32 cellular contexts compared by ENCODE assay signal in the genomic region with DNA sequence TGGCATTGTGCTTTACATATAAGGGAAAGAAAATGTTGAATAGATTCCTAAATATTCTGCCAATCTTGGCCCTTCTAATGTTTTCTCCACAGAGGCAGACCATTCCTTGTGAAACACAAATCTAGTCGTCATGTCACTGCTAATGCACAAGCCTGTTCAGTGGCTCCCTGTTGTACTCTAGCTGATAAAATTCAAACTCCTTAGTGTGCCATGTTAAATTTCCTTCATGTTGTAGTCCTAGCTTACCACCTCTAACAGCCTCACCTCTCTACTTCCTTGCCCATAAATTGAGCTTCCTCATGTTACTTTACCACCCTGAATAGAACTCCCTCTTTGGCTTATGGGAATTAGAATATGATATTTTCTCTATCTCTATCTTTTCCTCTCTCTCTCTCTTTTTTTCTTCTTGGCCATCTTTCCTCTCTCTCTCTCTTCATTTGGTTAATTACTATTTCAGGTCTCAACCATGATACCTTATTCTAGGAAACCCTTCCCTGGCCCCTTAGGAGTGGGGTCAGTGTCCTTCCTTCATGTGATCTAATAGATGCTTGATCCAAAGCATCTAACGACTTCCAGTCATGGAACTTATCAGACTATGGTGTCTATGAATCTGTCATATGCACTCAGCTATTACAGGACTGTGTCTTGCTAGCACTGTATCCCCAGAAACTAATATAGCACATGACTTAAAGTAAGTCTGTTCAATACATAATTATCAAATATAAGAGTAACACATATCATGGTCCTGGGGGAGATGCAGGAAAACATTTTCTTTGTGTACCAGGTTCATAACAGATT. TPM values are rescaled to one million over a fixed set of nuclear protein-coding genes. Genes with fewer than 3 reads are reported as not detected.
DNase-seq lines count a peak whose midpoint lies in the region; ATAC-seq and TF ChIP-seq lines count a peak whose summit lies in the region.
"Had no signal": no experiment of that assay in that cellular context is flagged by ENCODE, and none has a peak within 500 bp of the region (broad histone marks: within the 10 kb centered on the region; RNA-seq: fewer than 3 reads in every experiment).

No MANE protein-coding gene starts in this region.

- H3K9me3 Mint-ChIP-seq in progenitor cell of endocrine pancreas (ENCODE audit: low read depth): peaks cover 7% of the 10 kb centered on the region
- no peaks in the 10 kb centered on the region for H3K9me3 Mint-ChIP-seq in type B pancreatic cell
- no peaks in the 10 kb centered on the region for H3K9me3 Mint-ChIP-seq in stimulated activated naive B cell treated with anti-CD40 and anti-IgM and Interleukin-4, amounts not matched to agents 10 μg/mL and 1 μg/mL and 100 μg/mL, for 72 hours
- H3K9me3 Mint-ChIP-seq in activated T-helper 1 cell treated with anti-CD3 and anti-CD28 coated beads, Interleukin-12 subunit alpha, Interleukin-12 subunit beta, Interleukin-2, Interleukin-4 antibody, amounts not matched to agents 30 ng/mL and 10 ng/mL and 1 ng/mL, durations not matched to agents 14 hours and 24 hours and 36 hours: no peaks in the 10 kb centered on the region
- H3K9me3 Mint-ChIP-seq: activated CD8-positive, alpha-beta T cell treated with anti-CD3 and anti-CD28 coated beads for 36 hours; activated naive CD4-positive, alpha-beta T cell treated with anti-CD3 and anti-CD28 coated beads, Interleukin-2, amount 50 U/mL, for 24 hours; activated T-helper 2 cell treated with anti-CD3 and anti-CD28 coated beads, Interferon-gamma antibody, Interleukin-2, Interleukin-4, amounts not matched to agents 10 μg/mL and 5 μg/mL and 100 μg/mL, durations not matched to agents 14 hours and 24 hours and 36 hours; CD4-positive, alpha-beta memory T cell; immature natural killer cell; naive B cell had no signal

- TF ChIP-seq CTCF in right atrium auricular region (IDR thresholded peaks at IDR 0.05) (no peak), progenitor cell of endocrine pancreas (IDR thresholded peaks at IDR 0.05; ENCODE audit: unreplicated experiment) (no peak), type B pancreatic cell (conservative IDR thresholded peaks at IDR 0.05) (no peak)

- H3K36me3 Mint-ChIP-seq in progenitor cell of endocrine pancreas (ENCODE audit: insufficient read depth) (peaks cover 1% of the 10 kb centered on the region), type B pancreatic cell (no peaks in the 10 kb centered on the region)
- H3K36me3 Mint-ChIP-seq in stimulated activated naive B cell treated with anti-CD40 and anti-IgM and Interleukin-4, amounts not matched to agents 10 μg/mL and 1 μg/mL and 100 μg/mL, for 72 hours: no peaks in the 10 kb centered on the region
- H3K36me3 Mint-ChIP-seq in activated T-helper 1 cell treated with anti-CD3 and anti-CD28 coated beads, Interleukin-12 subunit alpha, Interleukin-12 subunit beta, Interleukin-2, Interleukin-4 antibody, amounts not matched to agents 30 ng/mL and 10 ng/mL and 1 ng/mL, durations not matched to agents 14 hours and 24 hours and 36 hours (ENCODE audit: low read depth): no peaks in the 10 kb centered on the region
- H3K36me3 Mint-ChIP-seq: activated naive CD4-positive, alpha-beta T cell treated with anti-CD3 and anti-CD28 coated beads, Interleukin-2, amount 50 U/mL, for 24 hours; CD4-positive, alpha-beta memory T cell; immature natural killer cell; naive B cell had no signal

- H3K27ac ChIP-seq in right atrium auricular region: no peak overlapping the region
- H3K27ac ChIP-seq: colonic mucosa, epithelial cell of prostate, neutrophil, PC-9, thyroid gland had no signal

- H3K27ac Mint-ChIP-seq in progenitor cell of endocrine pancreas (peak overlapping the region; percentile 90), type B pancreatic cell (peak overlapping the region; percentile 67)
- no peak overlapping the region for H3K27ac Mint-ChIP-seq in stimulated activated naive B cell treated with anti-CD40 and anti-IgM and Interleukin-4, amounts not matched to agents 10 μg/mL and 1 μg/mL and 100 μg/mL, for 72 hours
- no peak overlapping the region for H3K27ac Mint-ChIP-seq in activated T-helper 1 cell treated with anti-CD3 and anti-CD28 coated beads, Interleukin-12 subunit alpha, Interleukin-12 subunit beta, Interleukin-2, Interleukin-4 antibody, amounts not matched to agents 30 ng/mL and 10 ng/mL and 1 ng/mL, durations not matched to agents 14 hours and 24 hours and 36 hours
- H3K27ac Mint-ChIP-seq: activated CD4-positive, alpha-beta T cell treated with anti-CD3 and anti-CD28 coated beads for 36 hours; activated CD8-positive, alpha-beta T cell treated with anti-CD3 and anti-CD28 coated beads for 36 hours; activated naive CD4-positive, alpha-beta T cell treated with anti-CD3 and anti-CD28 coated beads, Interleukin-2, amount 50 U/mL, for 24 hours; activated T-helper 2 cell treated with anti-CD3 and anti-CD28 coated beads, Interferon-gamma antibody, Interleukin-2, Interleukin-4, amounts not matched to agents 10 μg/mL and 5 μg/mL and 100 μg/mL, durations not matched to agents 14 hours and 24 hours and 36 hours; B cell; CD4-positive, alpha-beta memory T cell; immature natural killer cell had no signal

- intact Hi-C loops in left ventricle myocardium superior (cut with micrococcal nuclease) (no loop called here), left colon (cut with DNase I, micrococcal nuclease) (no loop called here)
- intact Hi-C loops in activated T-helper 1 cell treated with anti-CD3 and anti-CD28 coated beads, Interleukin-12 subunit alpha, Interleukin-12 subunit beta, Interleukin-2, Interleukin-4 antibody, amounts not matched to agents 30 ng/mL and 10 ng/mL and 1 ng/mL, durations not matched to agents 14 hours and 24 hours and 36 hours (cut with micrococcal nuclease): no loop called here

- no peak overlapping the region for H3K4me3 ChIP-seq in right atrium auricular region
- H3K4me3 ChIP-seq: colonic mucosa, PC-9, thyroid gland had no signal

- H3K27me3 ChIP-seq in right atrium auricular region: no peaks in the 10 kb centered on the region
- H3K27me3 ChIP-seq: colonic mucosa, neutrophil, thyroid gland had no signal

- peaks cover 40% of the 10 kb centered on the region for H3K4me1 Mint-ChIP-seq in progenitor cell of endocrine pancreas (ENCODE audit: low read depth)
- peaks cover 27% of the 10 kb centered on the region for H3K4me1 Mint-ChIP-seq in type B pancreatic cell (ENCODE audit: unreplicated experiment)
- no peaks in the 10 kb centered on the region for H3K4me1 Mint-ChIP-seq in stimulated activated naive B cell treated with anti-CD40 and anti-IgM and Interleukin-4, amounts not matched to agents 10 μg/mL and 1 μg/mL and 100 μg/mL, for 72 hours
- no peaks in the 10 kb centered on the region for H3K4me1 Mint-ChIP-seq in activated T-helper 1 cell treated with anti-CD3 and anti-CD28 coated beads, Interleukin-12 subunit alpha, Interleukin-12 subunit beta, Interleukin-2, Interleukin-4 antibody, amounts not matched to agents 30 ng/mL and 10 ng/mL and 1 ng/mL, durations not matched to agents 14 hours and 24 hours and 36 hours (ENCODE audit: low read depth)
- H3K4me1 Mint-ChIP-seq: activated CD4-positive, alpha-beta T cell treated with anti-CD3 and anti-CD28 coated beads for 36 hours; activated naive CD4-positive, alpha-beta T cell treated with anti-CD3 and anti-CD28 coated beads, Interleukin-2, amount 50 U/mL, for 24 hours; B cell; CD4-positive, alpha-beta memory T cell; immature natural killer cell; naive B cell had no signal

- H3K36me3 ChIP-seq in right atrium auricular region: no peaks in the 10 kb centered on the region
- H3K36me3 ChIP-seq: colonic mucosa, neutrophil, thyroid gland had no signal

- no peak for DNase-seq in left ventricle myocardium superior
- no peak for DNase-seq in right atrium auricular region (ENCODE audit: low spot score)
- DNase-seq in left colon: no peak
- DNase-seq in progenitor cell of endocrine pancreas (ENCODE audit: low spot score, unreplicated experiment): no peak
- no peak for DNase-seq in type B pancreatic cell (ENCODE audit: extremely low spot score, unreplicated experiment)
- no peak for DNase-seq in stimulated activated naive B cell treated with anti-CD40 and anti-IgM and Interleukin-4, amounts not matched to agents 10 μg/mL and 1 μg/mL and 100 μg/mL, for 72 hours
- DNase-seq in activated T-helper 1 cell treated with anti-CD3 and anti-CD28 coated beads, Interleukin-12 subunit alpha, Interleukin-12 subunit beta, Interleukin-2, Interleukin-4 antibody, amounts not matched to agents 30 ng/mL and 10 ng/mL and 1 ng/mL, durations not matched to agents 14 hours and 24 hours and 36 hours (ENCODE audit: low spot score): no peak
- DNase-seq: activated CD4-positive, alpha-beta T cell treated with anti-CD3 and anti-CD28 coated beads for 36 hours; activated CD8-positive, alpha-beta T cell treated with anti-CD3 and anti-CD28 coated beads for 36 hours; CD4-positive, alpha-beta memory T cell; colonic mucosa; DMS 273 treated with DMSO at 0.1 percent for 48 hours; effector CD4-positive, alpha-beta T cell; immature natural killer cell; KG1; MV-4-11; naive B cell; NCI-H1436; NCI-H2081 treated with DMSO at 0.1 percent for 48 hours; NCI-H2227 treated with DMSO at 0.1 percent for 48 hours; PC-9; SHP77 treated with DMSO at 0.1 percent for 48 hours; stimulated activated CD4-positive, alpha-beta T cell treated with anti-CD3 and anti-CD28 coated beads, Interleukin-2, amount 100 ng/mL, for 24 hours; stimulated activated CD8-positive, alpha-beta memory T cell treated with anti-CD3 and anti-CD28 coated beads, Interleukin-4, amount 100 ng/mL, for 48 hours; SW 1271; thyroid gland had no signal

- H3K4me1 ChIP-seq in right atrium auricular region: no peaks in the 10 kb centered on the region
- H3K4me1 ChIP-seq: colonic mucosa had no signal

- ATAC-seq in left ventricle myocardium superior (peak; percentile 30), left colon (peak; percentile 55), HG02759 (IDR thresholded peaks at IDR 0.05; ENCODE audit: unreplicated experiment) (no peak)
- no peak for ATAC-seq in stimulated activated naive B cell treated with anti-CD40 and anti-IgM and Interleukin-4, amounts not matched to agents 10 μg/mL and 1 μg/mL and 100 μg/mL, for 72 hours (replicated peaks)
- ATAC-seq: activated CD4-positive, alpha-beta T cell treated with anti-CD3 and anti-CD28 coated beads for 36 hours; activated CD8-positive, alpha-beta T cell treated with anti-CD3 and anti-CD28 coated beads for 36 hours had no signal

- H3K27me3 Mint-ChIP-seq in progenitor cell of endocrine pancreas (no peaks in the 10 kb centered on the region), type B pancreatic cell (no peaks in the 10 kb centered on the region)
- H3K27me3 Mint-ChIP-seq in stimulated activated naive B cell treated with anti-CD40 and anti-IgM and Interleukin-4, amounts not matched to agents 10 μg/mL and 1 μg/mL and 100 μg/mL, for 72 hours: no peaks in the 10 kb centered on the region
- H3K27me3 Mint-ChIP-seq in activated T-helper 1 cell treated with anti-CD3 and anti-CD28 coated beads, Interleukin-12 subunit alpha, Interleukin-12 subunit beta, Interleukin-2, Interleukin-4 antibody, amounts not matched to agents 30 ng/mL and 10 ng/mL and 1 ng/mL, durations not matched to agents 14 hours and 24 hours and 36 hours (ENCODE audit: insufficient read depth): peaks cover 2% of the 10 kb centered on the region
- H3K27me3 Mint-ChIP-seq: activated CD4-positive, alpha-beta T cell treated with anti-CD3 and anti-CD28 coated beads for 36 hours; activated CD8-positive, alpha-beta T cell treated with anti-CD3 and anti-CD28 coated beads for 36 hours; B cell; naive B cell had no signal

- H3K9me3 ChIP-seq in right atrium auricular region: no peaks in the 10 kb centered on the region
- H3K9me3 ChIP-seq: colonic mucosa, neutrophil, thyroid gland had no signal

- H3K4me3 Mint-ChIP-seq in progenitor cell of endocrine pancreas (ENCODE audit: low read depth) (peak overlapping the region; percentile 0), type B pancreatic cell (no peak overlapping the region)
- no peak overlapping the region for H3K4me3 Mint-ChIP-seq in stimulated activated naive B cell treated with anti-CD40 and anti-IgM and Interleukin-4, amounts not matched to agents 10 μg/mL and 1 μg/mL and 100 μg/mL, for 72 hours
- no peak overlapping the region for H3K4me3 Mint-ChIP-seq in activated T-helper 1 cell treated with anti-CD3 and anti-CD28 coated beads, Interleukin-12 subunit alpha, Interleukin-12 subunit beta, Interleukin-2, Interleukin-4 antibody, amounts not matched to agents 30 ng/mL and 10 ng/mL and 1 ng/mL, durations not matched to agents 14 hours and 24 hours and 36 hours
- H3K4me3 Mint-ChIP-seq: activated CD4-positive, alpha-beta T cell treated with anti-CD3 and anti-CD28 coated beads for 36 hours; activated CD8-positive, alpha-beta T cell treated with anti-CD3 and anti-CD28 coated beads for 36 hours; activated naive CD4-positive, alpha-beta T cell treated with anti-CD3 and anti-CD28 coated beads, Interleukin-2, amount 50 U/mL, for 24 hours; B cell; CD4-positive, alpha-beta memory T cell; immature natural killer cell; naive B cell had no signal

RNA-seq across cellular contexts. Expression of a gene that starts 31.5 kb away (rescaled TPM):
- total RNA-seq in left ventricle myocardium superior: 23.3 TPM
- 10 to 100 TPM; 24.0 to 32.2 TPM for total RNA-seq in right atrium auricular region
- 100 to 1,000 TPM in 1 of 2 donors, 10 to 100 TPM in 1; 91.0 to 105 TPM for total RNA-seq in left colon
- total RNA-seq in progenitor cell of endocrine pancreas: 188 and 219 TPM in 2 replicates
- total RNA-seq in type B pancreatic cell (ENCODE audit: low replicate concordance): 242 and 417 TPM in 2 replicates
- total RNA-seq in activated T-helper 1 cell treated with anti-CD3 and anti-CD28 coated beads, Interleukin-12 subunit alpha, Interleukin-12 subunit beta, Interleukin-2, Interleukin-4 antibody, amounts not matched to agents 30 ng/mL and 10 ng/mL and 1 ng/mL, durations not matched to agents 14 hours and 24 hours and 36 hours: not detected in 2 replicates
- total RNA-seq: activated CD4-positive, alpha-beta T cell treated with anti-CD3 and anti-CD28 coated beads for 36 hours; activated CD8-positive, alpha-beta T cell treated with anti-CD3 and anti-CD28 coated beads for 36 hours; activated T-helper 2 cell treated with anti-CD3 and anti-CD28 coated beads, Interferon-gamma antibody, Interleukin-2, Interleukin-4, amounts not matched to agents 10 μg/mL and 5 μg/mL and 100 μg/mL, durations not matched to agents 14 hours and 24 hours and 36 hours; B cell had no signal

Comparison
In these comparisons a context has a peak if more than half of its experiments do, and no peak if none do; other contexts are left out.
1. ATAC-seq: peak in left ventricle myocardium superior (single experiment) and left colon (single experiment); none in HG02759 (single experiment) and stimulated activated naive B cell treated with anti-CD40 and anti-IgM and Interleukin-4, amounts not matched to agents 10 μg/mL and 1 μg/mL and 100 μg/mL, for 72 hours (0 of 2).
2. H3K27ac Mint-ChIP-seq: peak in progenitor cell of endocrine pancreas (single experiment) and type B pancreatic cell (single experiment); none in stimulated activated naive B cell treated with anti-CD40 and anti-IgM and Interleukin-4, amounts not matched to agents 10 μg/mL and 1 μg/mL and 100 μg/mL, for 72 hours (single experiment) and activated T-helper 1 cell treated with anti-CD3 and anti-CD28 coated beads, Interleukin-12 subunit alpha, Interleukin-12 subunit beta, Interleukin-2, Interleukin-4 antibody, amounts not matched to agents 30 ng/mL and 10 ng/mL and 1 ng/mL, durations not matched to agents 14 hours and 24 hours and 36 hours (single experiment).
3. RNA of a gene that starts 31.5 kb away (total RNA-seq): 242 to 417 TPM in type B pancreatic cell, 188 to 219 TPM in progenitor cell of endocrine pancreas, 91.0 to 105 TPM in left colon, 24.0 to 32.2 TPM in right atrium auricular region and 23.3 TPM in left ventricle myocardium superior (single experiment); not detected in activated T-helper 1 cell treated with anti-CD3 and anti-CD28 coated beads, Interleukin-12 subunit alpha, Interleukin-12 subunit beta, Interleukin-2, Interleukin-4 antibody, amounts not matched to agents 30 ng/mL and 10 ng/mL and 1 ng/mL, durations not matched to agents 14 hours and 24 hours and 36 hours; every median in the first group is over 10 times any median in the second.